14 cellular contexts compared by ENCODE assay signal in the genomic region with DNA sequence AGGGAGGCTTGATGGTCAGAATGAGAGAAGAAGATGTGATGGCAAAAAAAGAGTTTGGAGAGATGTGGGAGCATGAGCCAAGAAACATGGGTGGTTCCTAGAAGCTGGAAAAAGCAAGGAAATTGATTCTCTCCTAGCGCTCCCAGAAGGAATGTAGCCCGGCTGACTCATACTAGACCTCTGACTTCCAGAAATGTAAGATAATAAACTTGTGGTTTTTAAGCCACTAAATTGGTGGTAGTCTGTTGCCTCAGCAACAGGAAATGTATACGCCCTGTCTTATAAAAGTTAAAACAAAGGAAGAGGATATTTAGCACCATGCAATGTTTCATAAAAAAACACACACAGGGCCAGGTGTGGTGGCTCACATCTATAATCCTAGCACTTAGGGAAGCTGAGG.
A peak's percentile ranks its signal among the peaks of the same experiment; 100 is the strongest.
DNase-seq lines count a peak whose midpoint lies in the region; ATAC-seq, FAIRE-seq and TF ChIP-seq lines count a peak whose summit lies in the region.
"Had no signal": no experiment of that assay in that cellular context is flagged by ENCODE, and none has a peak within 500 bp of the region (broad histone marks: within the 10 kb centered on the region; RNA-seq: fewer than 3 reads in every experiment).

No MANE protein-coding gene starts in this region.

- no peaks in the 10 kb centered on the region for H3K36me3 ChIP-seq in hepatocyte (replicated peaks; ENCODE audit: insufficient read depth, low read depth)
- H3K36me3 ChIP-seq in small intestine (ENCODE audit: control insufficient read depth in 2 of 2, insufficient read depth in 2 of 2, low read length in 2 of 2), result no peaks in the 10 kb centered on the region
- H3K36me3 ChIP-seq in left ventricle myocardium inferior, result no peaks in the 10 kb centered on the region

- H3K4me3 ChIP-seq in astrocyte of the cerebellum (ENCODE audit: low read depth, low read length) (no peak overlapping the region), hepatocyte (no peak overlapping the region), small intestine (ENCODE audit: low read depth in 1 of 2, low read length in 2 of 2) (no peak overlapping the region), left ventricle myocardium inferior (no peak overlapping the region)
- H3K4me3 ChIP-seq: A549, psoas muscle had no signal

- H2AFZ ChIP-seq in hepatocyte, result no peak overlapping the region

- in situ Hi-C loops in astrocyte of the cerebellum (cut with HindIII; ENCODE audit: low sequenced_read_pairs), result no loop called here

- ATAC-seq in GM21737 (IDR thresholded peaks at IDR 0.05; ENCODE audit: unreplicated experiment), result no peak
- ATAC-seq: A549, esophagus mucosa, psoas muscle had no signal

- peak; percentile 91 for DNase-seq in A172 (ENCODE audit: low spot score)
- peak; percentile 80 for DNase-seq in HT-29 (ENCODE audit: low spot score)
- DNase-seq in astrocyte of the cerebellum (ENCODE audit: low read depth), result peak; percentile 61
- peak; percentile 52 for DNase-seq in hepatocyte (ENCODE audit: low spot score)
- DNase-seq in stimulated activated CD4-positive, alpha-beta T cell treated with anti-CD3 and anti-CD28 coated beads, Interleukin-4, amount 100 ng/mL, for 4 hours, result no peak
- no peak for DNase-seq in small intestine
- DNase-seq in left ventricle myocardium inferior, result no peak
- DNase-seq: aorta, DMS79, NCI-H2029 treated with DMSO at 0.1 percent for 48 hours, psoas muscle had no signal

- H3K27me3 ChIP-seq in hepatocyte (no peaks in the 10 kb centered on the region), small intestine (ENCODE audit: control insufficient read depth in 2 of 2, insufficient read depth in 2 of 2, low read length in 2 of 2) (no peaks in the 10 kb centered on the region), left ventricle myocardium inferior (ENCODE audit: low read depth) (no peaks in the 10 kb centered on the region)

- H3K27ac ChIP-seq in hepatocyte (peak overlapping the region; percentile 33), small intestine (ENCODE audit: low read depth in 1 of 2, low read length in 1 of 2) (no peak overlapping the region), left ventricle myocardium inferior (replicated peaks) (no peak overlapping the region)
- H3K27ac ChIP-seq: A549, psoas muscle had no signal

- intact Hi-C loops in left ventricle myocardium inferior (cut with micrococcal nuclease), result no loop called here

- H3K4me2 ChIP-seq in hepatocyte, result no peak overlapping the region
- H3K4me2 ChIP-seq: A549 had no signal

- no peaks in the 10 kb centered on the region for H3K9me2 ChIP-seq in hepatocyte (replicated peaks; ENCODE audit: insufficient read depth)

- no peak for TF ChIP-seq CTCF in astrocyte of the cerebellum (IDR thresholded peaks at IDR 0.05; ENCODE audit: low read depth, low read length, missing control alignments)
- no peak for TF ChIP-seq CTCF in hepatocyte (IDR thresholded peaks at IDR 0.05; ENCODE audit: poor library complexity)
- TF ChIP-seq CTCF in left ventricle myocardium inferior (IDR thresholded peaks at IDR 0.05; ENCODE audit: borderline replicate concordance), result no peak

- no peaks in the 10 kb centered on the region for H4K20me1 ChIP-seq in hepatocyte (ENCODE audit: insufficient read depth, poor library complexity, severe bottlenecking)

- H3K4me1 ChIP-seq in hepatocyte (ENCODE audit: insufficient read depth) (no peaks in the 10 kb centered on the region), small intestine (ENCODE audit: control insufficient read depth in 2 of 2, insufficient read depth in 1 of 2, low read depth in 1 of 2, low read length in 1 of 2) (no peaks in the 10 kb centered on the region), left ventricle myocardium inferior (no peaks in the 10 kb centered on the region)
- H3K4me1 ChIP-seq: A549, psoas muscle had no signal

- H3K79me2 ChIP-seq in hepatocyte, result no peaks in the 10 kb centered on the region

- H3K9me3 ChIP-seq in hepatocyte (ENCODE audit: low read depth) (no peaks in the 10 kb centered on the region), small intestine (ENCODE audit: control insufficient read depth, low read depth) (no peaks in the 10 kb centered on the region), left ventricle myocardium inferior (replicated peaks) (peaks cover 13% of the 10 kb centered on the region)
- H3K9me3 ChIP-seq: A549, psoas muscle had no signal

- FAIRE-seq in small intestine (lab: Jason Lieb, UNC), result no peak
- FAIRE-seq: A549 had no signal

- WGBS in hepatocyte (ENCODE audit: low lambda C conversion rate, missing lambda C conversion rate), result 23% methylated on average over 3 of the region's 3 CpGs
- 37 to 45% (median 39%) methylated on average over 3 of the region's 3 CpGs for WGBS in small intestine, 3 donors

Comparison
In these comparisons a context has a peak if more than half of its experiments do, and no peak if none do; other contexts are left out.
1. DNase-seq: peak in A172 (single experiment), HT-29 (single experiment), astrocyte of the cerebellum (single experiment) and hepatocyte (single experiment); none in stimulated activated CD4-positive, alpha-beta T cell treated with anti-CD3 and anti-CD28 coated beads, Interleukin-4, amount 100 ng/mL, for 4 hours (0 of 2), small intestine (single experiment) and left ventricle myocardium inferior (single experiment).